In the genomic region with DNA sequence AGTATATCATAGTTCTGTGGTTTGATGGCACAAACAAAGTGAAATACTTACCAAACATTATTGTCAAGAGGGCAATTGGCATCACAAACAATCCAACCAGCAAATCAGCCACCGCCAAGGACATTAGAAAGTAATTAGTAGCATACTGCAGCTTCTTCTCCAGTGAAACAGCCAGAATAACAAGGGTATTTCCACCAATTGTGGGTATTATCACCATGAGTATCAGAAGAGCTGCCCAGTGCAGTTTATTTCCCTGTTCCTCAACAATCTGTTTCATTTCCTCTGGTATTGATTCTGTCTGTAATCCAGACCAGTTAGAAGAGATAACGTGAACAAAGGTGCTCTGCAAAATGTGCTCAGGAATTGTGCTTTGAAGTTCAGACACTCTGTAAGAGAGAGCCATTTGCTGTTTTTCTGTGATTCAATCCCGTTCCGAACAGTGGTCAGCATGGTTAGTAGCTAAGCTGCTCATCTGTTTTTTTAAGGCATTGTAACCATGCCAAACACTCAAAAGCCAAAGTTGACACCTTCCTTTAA, we compare ENCODE assay signal across 14 cellular contexts. TPM values are rescaled to one million over a fixed set of nuclear protein-coding genes. Genes with fewer than 3 reads are reported as not detected.
DNase-seq lines count a peak whose midpoint lies in the region; ATAC-seq and TF ChIP-seq lines count a peak whose summit lies in the region.
"Had no signal": no experiment of that assay in that cellular context is flagged by ENCODE, and none has a peak within 500 bp of the region (broad histone marks: within the 10 kb centered on the region; RNA-seq: fewer than 3 reads in every experiment).

No MANE protein-coding gene starts in this region.

- CTCF ChIA-PET in activated CD4-positive, alpha-beta T cell treated with anti-CD3 and anti-CD28 coated beads for 36 hours (lab: Charles Lee), result interaction anchor here (0.8 to 3.3 kb wide), 5 partner anchors 11 to 138 kb away, joined by 3 to 17 read pairs (median 5); no protein-coding TSS in a partner anchor

- no peak for TF ChIP-seq POLR2A in thyroid gland (IDR thresholded peaks at IDR 0.05)

- no peaks in the 10 kb centered on the region for H3K36me3 ChIP-seq in thyroid gland
- H3K36me3 ChIP-seq: HAP-1 had no signal

- no peaks in the 10 kb centered on the region for H3K9me3 ChIP-seq in thyroid gland
- H3K9me3 ChIP-seq: HAP-1 had no signal

- TF ChIP-seq CTCF in cardiac fibroblast (IDR thresholded peaks at IDR 0.05; ENCODE audit: low read depth, low read length) (no peak), thyroid gland (IDR thresholded peaks at IDR 0.05) (no peak)

- H3K27ac ChIP-seq in thyroid gland, result peak overlapping the region in 2 of 3 donors; percentile 40 to 54

- H3K4me3 Mint-ChIP-seq in activated CD4-positive, alpha-beta T cell treated with anti-CD3 and anti-CD28 coated beads for 36 hours, result peak overlapping the region; percentile 32

- DNase-seq in activated CD4-positive, alpha-beta T cell treated with anti-CD3 and anti-CD28 coated beads for 36 hours, result peak; percentile 11
- DNase-seq in activated CD4-positive, alpha-beta T cell treated with anti-CD3 and anti-CD28 coated beads, Interleukin-2, amount 50 U/mL, for 48 hours, result no peak
- DNase-seq in cardiac fibroblast (ENCODE audit: low read depth in 2 of 2), result peak; percentile 47 to 70
- no peak for DNase-seq in left lobe of liver (ENCODE audit: low spot score)
- DNase-seq in thyroid gland, result no peak
- no peak for DNase-seq in HK-2 (ENCODE audit: unreplicated experiment)
- no peak for DNase-seq in DMS79 treated with DMSO at 0.1 percent for 48 hours (lab: John Stamatoyannopoulos, UW)
- DNase-seq: activated CD4-positive, CD25-positive, alpha-beta regulatory T cell treated with anti-CD3 and anti-CD28 coated beads, Interleukin-2, amount 50 U/mL, for 72 hours; AML-193; caudate nucleus; islet precursor cell; NCI-H69 had no signal

- H3K27me3 ChIP-seq in thyroid gland, result no peaks in the 10 kb centered on the region

- H3K4me1 ChIP-seq in thyroid gland, result peaks cover 7 to 16% of the 10 kb centered on the region in 2 donors

- no peaks in the 10 kb centered on the region for H3K27me3 Mint-ChIP-seq in activated CD4-positive, alpha-beta T cell treated with anti-CD3 and anti-CD28 coated beads for 36 hours

- POLR2A ChIA-PET in activated CD4-positive, alpha-beta T cell treated with anti-CD3 and anti-CD28 coated beads for 36 hours (lab: Charles Lee), result no interaction called here

- WGBS in thyroid gland, 2 donors, result 13 to 20% methylated on average over 4 of the region's 4 CpGs

- H3K4me3 ChIP-seq in cardiac fibroblast (replicated peaks in 1 of 2; ENCODE audit: low read depth in 2 of 2, low read length in 2 of 2) (peak overlapping the region in 1 of 2 donors; percentile 22), thyroid gland (replicated peaks in 1 of 3) (peak overlapping the region in 1 of 3 donors; percentile 5)
- H3K4me3 ChIP-seq: HAP-1 had no signal

- peaks cover 7% of the 10 kb centered on the region for H3K36me3 Mint-ChIP-seq in activated CD4-positive, alpha-beta T cell treated with anti-CD3 and anti-CD28 coated beads for 36 hours (ENCODE audit: low read depth)

- ATAC-seq in activated CD4-positive, alpha-beta T cell treated with anti-CD3 and anti-CD28 coated beads for 36 hours, result peak; percentile 43
- ATAC-seq in left lobe of liver (peak; percentile 88), GM18498 (IDR thresholded peaks at IDR 0.05; ENCODE audit: unreplicated experiment) (no peak)

- peaks cover 44% of the 10 kb centered on the region for H3K4me1 Mint-ChIP-seq in activated CD4-positive, alpha-beta T cell treated with anti-CD3 and anti-CD28 coated beads for 36 hours

- H3K9me3 Mint-ChIP-seq in activated CD4-positive, alpha-beta T cell treated with anti-CD3 and anti-CD28 coated beads for 36 hours (ENCODE audit: low read depth), result no peaks in the 10 kb centered on the region

- H3K27ac Mint-ChIP-seq in activated CD4-positive, alpha-beta T cell treated with anti-CD3 and anti-CD28 coated beads for 36 hours, result peak overlapping the region; percentile 65

- intact Hi-C loops in activated CD4-positive, alpha-beta T cell treated with anti-CD3 and anti-CD28 coated beads for 36 hours (cut with DNase I, micrococcal nuclease), result no loop called here
- intact Hi-C loops in thyroid gland (cut with DNase I), result no loop called here

RNA-seq across cellular contexts. Expression of gene HTR2B, which starts 1.4 kb away (rescaled TPM):
- total RNA-seq in activated CD4-positive, alpha-beta T cell treated with anti-CD3 and anti-CD28 coated beads for 36 hours, result under 1 TPM; 0.11 TPM
- 0.35 TPM for total RNA-seq in left lobe of liver
- total RNA-seq in thyroid gland, result 10 to 100 TPM in 1 of 4 donors, 1 to 10 TPM in 3; 2.3 to 16.8 (median 4.6) TPM

Comparison
In these comparisons a context has a peak if more than half of its experiments do, and no peak if none do; other contexts are left out.
1. DNase-seq: peak in activated CD4-positive, alpha-beta T cell treated with anti-CD3 and anti-CD28 coated beads for 36 hours (single experiment) and cardiac fibroblast (2 of 2); none in activated CD4-positive, alpha-beta T cell treated with anti-CD3 and anti-CD28 coated beads, Interleukin-2, amount 50 U/mL, for 48 hours (0 of 2), left lobe of liver (single experiment), thyroid gland (0 of 2), HK-2 (single experiment) and DMS79 treated with DMSO at 0.1 percent for 48 hours (single experiment).